In genomic region chrX:136447968-136448367, GRCh38 we compare ENCODE assay signal across 29 cellular contexts. TPM values are rescaled to one million over a fixed set of nuclear protein-coding genes. Genes with fewer than 3 reads are reported as not detected.
"Had no signal": no experiment of that assay in that cellular context is flagged by ENCODE, and none has a peak within 500 bp of the region (broad histone marks: within the 10 kb centered on the region; RNA-seq: fewer than 3 reads in every experiment).

No MANE protein-coding gene starts in this region.

- H3K27me3 Mint-ChIP-seq: stimulated activated memory B cell treated with anti-CD40 and anti-IgM and Interleukin-4, amounts not matched to agents 10 μg/mL and 1 μg/mL and 100 μg/mL, for 72 hours; stimulated activated naive B cell treated with anti-CD40 and anti-IgM and Interleukin-4, amounts not matched to agents 10 μg/mL and 1 μg/mL and 100 μg/mL, for 72 hours; stimulated activated naive CD8-positive, alpha-beta T cell treated with anti-CD3 and anti-CD28 coated beads, Interleukin-15, amount 100 ng/mL, for 72 hours; stimulated activated naive CD8-positive, alpha-beta T cell treated with anti-CD3 and anti-CD28 coated beads, Interleukin-15, Interleukin-2, amounts not matched to agents 100 ng/mL and 50 ng/mL, for 24 hours; type B pancreatic cell had no signal

- H3K27me3 ChIP-seq: stomach, suprapubic skin, testis, thyroid gland, tibial artery, tibial nerve, transverse colon, upper lobe of left lung, upper lobe of right lung, uterus, vagina had no signal

- H3K36me3 Mint-ChIP-seq: stimulated activated memory B cell treated with anti-CD40 and anti-IgM and Interleukin-4, amounts not matched to agents 10 μg/mL and 1 μg/mL and 100 μg/mL, for 72 hours; stimulated activated naive B cell treated with anti-CD40 and anti-IgM and Interleukin-4, amounts not matched to agents 10 μg/mL and 1 μg/mL and 100 μg/mL, for 72 hours; type B pancreatic cell had no signal

- H3K9me3 ChIP-seq: stomach, suprapubic skin, testis, thoracic aorta, thyroid gland, tibial artery, tibial nerve, transverse colon, upper lobe of left lung, upper lobe of right lung, uterus, vagina had no signal

- H3K4me3 Mint-ChIP-seq: stimulated activated memory B cell treated with anti-CD40 and anti-IgM and Interleukin-4, amounts not matched to agents 10 μg/mL and 1 μg/mL and 100 μg/mL, for 72 hours; stimulated activated naive B cell treated with anti-CD40 and anti-IgM and Interleukin-4, amounts not matched to agents 10 μg/mL and 1 μg/mL and 100 μg/mL, for 72 hours; stimulated activated naive CD8-positive, alpha-beta T cell treated with anti-CD3 and anti-CD28 coated beads, Interleukin-15, amount 100 ng/mL, for 72 hours; stimulated activated naive CD8-positive, alpha-beta T cell treated with anti-CD3 and anti-CD28 coated beads, Interleukin-15, Interleukin-2, amounts not matched to agents 100 ng/mL and 50 ng/mL, for 24 hours; type B pancreatic cell had no signal

- H3K36me3 ChIP-seq: stomach, suprapubic skin, thoracic aorta, thyroid gland, tibial artery, tibial nerve, transverse colon, upper lobe of left lung, upper lobe of right lung, uterus, vagina had no signal

- H3K27ac ChIP-seq: stomach, suprapubic skin, testis, thoracic aorta, thyroid gland, tibial artery, tibial nerve, transverse colon, upper lobe of left lung, upper lobe of right lung, uterus, vagina had no signal

- ATAC-seq: stimulated activated memory B cell treated with anti-CD40 and anti-IgM and Interleukin-4, amounts not matched to agents 10 μg/mL and 1 μg/mL and 100 μg/mL, for 72 hours; stimulated activated naive B cell treated with anti-CD40 and anti-IgM and Interleukin-4, amounts not matched to agents 10 μg/mL and 1 μg/mL and 100 μg/mL, for 72 hours; stimulated activated naive CD8-positive, alpha-beta T cell treated with anti-CD3 and anti-CD28 coated beads, Interleukin-15, amount 100 ng/mL, for 72 hours; stimulated activated naive CD8-positive, alpha-beta T cell treated with anti-CD3 and anti-CD28 coated beads, Interleukin-15, Interleukin-2, amounts not matched to agents 100 U/mL and 50 U/mL, for 24 hours; upper lobe of right lung had no signal

- H3K4me3 ChIP-seq: stomach, suprapubic skin, testis, thoracic aorta, thyroid gland, tibial artery, tibial nerve, transverse colon, upper lobe of left lung, upper lobe of right lung, uterus, vagina had no signal

- FAIRE-seq: urothelium cell line had no signal

- DNase-seq: stimulated activated CD4-positive, alpha-beta T cell treated with anti-CD3 and anti-CD28 coated beads, Interleukin-2, amount 100 ng/mL, for 48 hours; stimulated activated CD4-positive, alpha-beta T cell treated with anti-CD3 and anti-CD28 coated beads, Interleukin-4, amount 100 ng/mL, for 1 hour; stimulated activated CD4-positive, alpha-beta T cell treated with anti-CD3 and anti-CD28 coated beads, Interleukin-4, amount 100 ng/mL, for 24 hours; stimulated activated CD8-positive, alpha-beta memory T cell treated with anti-CD3 and anti-CD28 coated beads, Interleukin-4, amount 100 ng/mL, for 48 hours; stimulated activated naive B cell treated with anti-CD40 and anti-IgM and Interleukin-4, amounts not matched to agents 10 μg/mL and 1 μg/mL and 100 μg/mL, for 72 hours; stimulated activated naive CD4-positive, alpha-beta T cell; stimulated activated naive CD4-positive, alpha-beta T cell treated with Interleukin-2 at 50 U/mL for 16 hours; stimulated activated naive CD8-positive, alpha-beta T cell treated with anti-CD3 and anti-CD28 coated beads, Interleukin-15, amount 100 ng/mL, for 72 hours; stimulated activated naive CD8-positive, alpha-beta T cell treated with anti-CD3 and anti-CD28 coated beads, Interleukin-15, Interleukin-2, amounts not matched to agents 100 U/mL and 50 U/mL, for 24 hours; stomach; substantia nigra; testis; thyroid gland; tibial artery; transverse colon; trophoblast cell; upper lobe of left lung; upper lobe of right lung; uterus had no signal

- H3K9me3 Mint-ChIP-seq: stimulated activated memory B cell treated with anti-CD40 and anti-IgM and Interleukin-4, amounts not matched to agents 10 μg/mL and 1 μg/mL and 100 μg/mL, for 72 hours; stimulated activated naive B cell treated with anti-CD40 and anti-IgM and Interleukin-4, amounts not matched to agents 10 μg/mL and 1 μg/mL and 100 μg/mL, for 72 hours; stimulated activated naive CD8-positive, alpha-beta T cell treated with anti-CD3 and anti-CD28 coated beads, Interleukin-15, amount 100 ng/mL, for 72 hours; stimulated activated naive CD8-positive, alpha-beta T cell treated with anti-CD3 and anti-CD28 coated beads, Interleukin-15, Interleukin-2, amounts not matched to agents 100 ng/mL and 50 ng/mL, for 24 hours; type B pancreatic cell had no signal

- H3K27ac Mint-ChIP-seq: stimulated activated memory B cell treated with anti-CD40 and anti-IgM and Interleukin-4, amounts not matched to agents 10 μg/mL and 1 μg/mL and 100 μg/mL, for 72 hours; stimulated activated naive B cell treated with anti-CD40 and anti-IgM and Interleukin-4, amounts not matched to agents 10 μg/mL and 1 μg/mL and 100 μg/mL, for 72 hours; stimulated activated naive CD8-positive, alpha-beta T cell treated with anti-CD3 and anti-CD28 coated beads, Interleukin-15, amount 100 ng/mL, for 72 hours; stimulated activated naive CD8-positive, alpha-beta T cell treated with anti-CD3 and anti-CD28 coated beads, Interleukin-15, Interleukin-2, amounts not matched to agents 100 ng/mL and 50 ng/mL, for 24 hours; type B pancreatic cell had no signal

- H3K4me1 Mint-ChIP-seq: stimulated activated memory B cell treated with anti-CD40 and anti-IgM and Interleukin-4, amounts not matched to agents 10 μg/mL and 1 μg/mL and 100 μg/mL, for 72 hours; stimulated activated naive B cell treated with anti-CD40 and anti-IgM and Interleukin-4, amounts not matched to agents 10 μg/mL and 1 μg/mL and 100 μg/mL, for 72 hours; stimulated activated naive CD8-positive, alpha-beta T cell treated with anti-CD3 and anti-CD28 coated beads, Interleukin-15, amount 100 ng/mL, for 72 hours had no signal

- H3K4me1 ChIP-seq: stomach, suprapubic skin, testis, thyroid gland, tibial artery, tibial nerve, transverse colon, upper lobe of left lung, upper lobe of right lung, uterus, vagina had no signal

RNA-seq across cellular contexts. Expression of gene BRS3, which starts 39.8 kb away (rescaled TPM):
- total RNA-seq: stomach, subcutaneous adipose tissue, suprapubic skin, thoracic aorta, thyroid gland, tibial nerve, transverse colon, upper lobe of left lung, upper lobe of right lung, urinary bladder, vagina had no signal
- polyA plus RNA-seq: stomach had no signal
